ENCODE assay signal across 1 cellular context in the genomic region with DNA sequence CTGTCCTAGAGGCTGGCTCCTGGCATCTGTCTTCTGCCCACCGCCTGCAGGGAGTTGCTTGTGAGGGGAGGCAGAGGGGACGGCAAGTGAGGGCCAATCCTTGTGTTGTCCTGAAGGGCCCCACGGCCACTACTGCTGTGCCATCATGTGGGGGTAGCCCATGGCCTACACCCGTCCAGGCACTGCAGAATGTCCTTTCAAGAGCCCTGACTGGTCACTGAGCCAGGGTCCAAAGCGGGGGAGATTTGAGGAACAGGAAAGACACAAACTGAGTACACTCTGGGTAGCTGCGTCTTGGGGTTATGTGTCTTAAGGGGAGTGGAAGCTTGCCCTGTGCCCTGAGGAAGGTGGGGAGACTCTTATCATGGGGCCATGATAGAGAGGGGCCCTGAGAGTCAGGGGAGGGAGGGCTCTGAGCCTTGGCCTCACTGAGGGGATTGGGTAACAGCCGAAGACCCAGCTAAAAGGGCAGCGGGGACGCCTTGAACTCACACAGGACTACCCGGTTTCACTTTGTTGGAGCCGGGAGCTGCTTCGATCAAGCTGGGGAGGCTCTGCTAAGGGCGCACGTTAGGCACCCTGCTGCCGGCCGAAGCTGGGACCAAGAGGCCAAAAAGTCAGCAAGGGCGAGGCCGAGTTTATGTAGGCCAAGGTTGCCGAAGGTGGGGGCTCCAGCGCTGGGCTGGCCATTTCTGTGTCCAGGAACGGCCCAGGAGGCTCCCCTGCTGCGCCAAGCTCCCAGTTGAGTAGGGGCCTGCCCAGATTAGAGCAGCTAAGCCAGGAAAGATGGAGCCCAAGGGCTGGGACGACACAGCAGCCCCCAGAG.
TF ChIP-seq lines count a peak whose summit lies in the region.

No MANE protein-coding gene starts in this region.

TF ChIP-seq in IMR-90, 13 proteins besides CTCF, POLR2A, EP300 and RAD21:
- no peak for TF ChIP-seq RCOR1 (IDR thresholded peaks at IDR 0.05; ENCODE audit: insufficient replicate concordance, low read length)
- TF ChIP-seq SMC3 (IDR thresholded peaks at IDR 0.05; ENCODE audit: low read depth, low read length): no peak
- no peak for TF ChIP-seq CEBPB (IDR thresholded peaks at IDR 0.05; ENCODE audit: low read depth, low read length)
- TF ChIP-seq FOS (IDR thresholded peaks at IDR 0.05; ENCODE audit: low read depth, low read length): no peak
- TF ChIP-seq RFX5 (IDR thresholded peaks at IDR 0.05; ENCODE audit: low read depth, low read length): no peak
- TF ChIP-seq MAZ (IDR thresholded peaks at IDR 0.05; ENCODE audit: borderline replicate concordance, low read depth, low read length): no peak
- no peak for TF ChIP-seq NFE2L2 (IDR thresholded peaks at IDR 0.05; ENCODE audit: low read depth, low read length)
